Comparison of ENCODE assay signal across 33 cellular contexts in the genomic region with DNA sequence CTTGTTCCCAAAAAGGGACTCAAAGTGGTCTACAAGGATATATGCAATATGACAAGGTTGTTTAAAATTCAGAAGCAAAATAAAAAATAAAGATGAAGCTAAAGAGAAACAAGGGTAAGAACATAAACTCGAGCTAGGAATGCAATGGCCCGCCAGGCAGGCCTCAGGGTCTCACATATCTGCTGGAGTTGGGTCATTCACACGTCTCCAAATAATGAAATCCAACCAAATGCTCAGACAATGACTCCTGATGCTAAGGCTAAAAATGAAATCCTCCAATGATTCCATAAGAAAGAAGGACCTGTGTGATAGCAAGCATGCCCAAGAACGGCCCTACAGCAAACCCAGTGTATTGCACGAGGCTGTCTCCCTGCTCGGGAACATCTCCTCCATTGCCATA.
DNase-seq lines count a peak whose midpoint lies in the region; ATAC-seq and TF ChIP-seq lines count a peak whose summit lies in the region.
"Had no signal": no experiment of that assay in that cellular context is flagged by ENCODE, and none has a peak within 500 bp of the region (broad histone marks: within the 10 kb centered on the region; RNA-seq: fewer than 3 reads in every experiment).

No MANE protein-coding gene starts in this region.

- DNase-seq in ascending aorta (ENCODE audit: low spot score in 2 of 2), result no peak
- peak; percentile 56 to 71 for DNase-seq in trophoblast cell
- no peak for DNase-seq in thoracic aorta (ENCODE audit: low spot score)
- DNase-seq in GF-D8 (lab: John Stamatoyannopoulos, UW), result no peak
- DNase-seq in activated naive CD4-positive, alpha-beta T cell treated with anti-CD3 and anti-CD28 coated beads, Interleukin-2, amount 10 ng/mL, durations not matched to agents 7 days and 5 days, result no peak
- DNase-seq: 8988T; ACHN; AML-193; BE2C; C1 segment of cervical spinal cord; Caco-2; Calu3; CD4-positive, alpha-beta memory T cell; CD4-positive, alpha-beta T cell; CD4-positive, CD25-positive, alpha-beta regulatory T cell; CD8-positive, alpha-beta memory T cell; CD8-positive, alpha-beta T cell; COR-L47; DMS 273 treated with DMSO at 0.1 percent for 48 hours; DMS153; DMS53; DMS79; DMS79 treated with DMSO at 0.1 percent for 48 hours; DND-41; EL had no signal

- H4K8ac ChIP-seq in trophoblast cell (ENCODE audit: low read depth, low read length), result no peak overlapping the region

- H2AFZ ChIP-seq in trophoblast cell (ENCODE audit: insufficient read depth, low read length, poor library complexity), result no peak overlapping the region

- H3K14ac ChIP-seq in trophoblast cell (ENCODE audit: low read length), result no peak overlapping the region

- WGBS in trophoblast cell (ENCODE audit: extremely low coverage, insufficient coverage, insufficient read length), result no CpG with 5 or more reads among the region's 6 CpGs

- H2BK120ac ChIP-seq in trophoblast cell (ENCODE audit: insufficient read depth, low read length, poor library complexity), result no peak overlapping the region

- no peak overlapping the region for H2BK5ac ChIP-seq in trophoblast cell (ENCODE audit: low read depth, low read length, poor library complexity)

- H3K4ac ChIP-seq in trophoblast cell (ENCODE audit: low read depth, low read length), result no peak overlapping the region

- no peaks in the 10 kb centered on the region for H3K79me1 ChIP-seq in trophoblast cell (ENCODE audit: low read length)

- H4K12ac ChIP-seq in trophoblast cell (ENCODE audit: low read depth, low read length), result no peak overlapping the region

- no peak overlapping the region for H3K9ac ChIP-seq in trophoblast cell (ENCODE audit: low read length)
- H3K9ac ChIP-seq: BLaER1; BLaER1 treated with 17β-estradiol and CSF1 and Interleukin-3, amounts not matched to agents 10 nM and 100 nM had no signal

- CTCF ChIA-PET in activated naive CD4-positive, alpha-beta T cell treated with anti-CD3 and anti-CD28 coated beads, Interleukin-2, amount 10 ng/mL, durations not matched to agents 7 days and 5 days (lab: Charles Lee), result no interaction called here

- H3K4me3 ChIP-seq in ascending aorta (no peak overlapping the region), trophoblast cell (ENCODE audit: low read depth, low read length) (no peak overlapping the region), thoracic aorta (no peak overlapping the region)
- H3K4me3 ChIP-seq: A549; BLaER1; BLaER1 treated with 17β-estradiol and CSF1 and Interleukin-3, amounts not matched to agents 10 nM and 100 nM had no signal

- H3K4me3 Mint-ChIP-seq in activated naive CD4-positive, alpha-beta T cell treated with anti-CD3 and anti-CD28 coated beads, Interleukin-2, amount 10 ng/mL, durations not matched to agents 7 days and 5 days, result no peak overlapping the region
- H3K4me3 Mint-ChIP-seq: B cell; CD14-positive monocyte; CD4-positive, alpha-beta T cell; CD4-positive, CD25-positive, alpha-beta regulatory T cell; CD8-positive, alpha-beta memory T cell; CD8-positive, alpha-beta T cell had no signal

- intact Hi-C loops in ascending aorta (cut with DNase I), result loop anchor here (2.0 kb wide), 1 partner anchor 16 kb away; no protein-coding TSS in a partner anchor

- H3K9me3 Mint-ChIP-seq in activated naive CD4-positive, alpha-beta T cell treated with anti-CD3 and anti-CD28 coated beads, Interleukin-2, amount 10 ng/mL, durations not matched to agents 7 days and 5 days, result no peaks in the 10 kb centered on the region
- H3K9me3 Mint-ChIP-seq: CD4-positive, alpha-beta memory T cell; CD4-positive, alpha-beta T cell; CD8-positive, alpha-beta memory T cell; CD8-positive, alpha-beta T cell had no signal

- no peak for ATAC-seq in thoracic aorta (ENCODE audit: insufficient number of reproducible peaks, low FRiP score, low read depth)
- no peak for ATAC-seq in esophagus mucosa
- ATAC-seq: A549; CD8-positive, alpha-beta T cell had no signal

- peak overlapping the region; percentile 68 to 71 for H3K27ac ChIP-seq in ascending aorta
- H3K27ac ChIP-seq in trophoblast cell (ENCODE audit: low read depth, low read length), result no peak overlapping the region
- peak overlapping the region; percentile 55 to 87 for H3K27ac ChIP-seq in thoracic aorta
- H3K27ac ChIP-seq: 22Rv1; A549; BLaER1; BLaER1 treated with 17β-estradiol and CSF1 and Interleukin-3, amounts not matched to agents 10 nM and 100 nM; C4-2B had no signal

- H3K27ac Mint-ChIP-seq in activated naive CD4-positive, alpha-beta T cell treated with anti-CD3 and anti-CD28 coated beads, Interleukin-2, amount 10 ng/mL, durations not matched to agents 7 days and 5 days, result no peak overlapping the region
- H3K27ac Mint-ChIP-seq: B cell; CD4-positive, alpha-beta T cell; CD4-positive, CD25-positive, alpha-beta regulatory T cell; CD8-positive, alpha-beta memory T cell; CD8-positive, alpha-beta T cell had no signal

- peaks cover 4 to 36% of the 10 kb centered on the region in 2 donors for H3K4me1 ChIP-seq in ascending aorta
- H3K4me1 ChIP-seq in trophoblast cell (ENCODE audit: control insufficient read depth in 1 of 2, insufficient read depth in 2 of 2, low read length in 2 of 2), result no peaks in the 10 kb centered on the region
- H3K4me1 ChIP-seq in thoracic aorta (ENCODE audit: control insufficient read depth in 1 of 2, low read depth in 2 of 2), result peaks cover 26 to 85% of the 10 kb centered on the region in 2 donors
- H3K4me1 ChIP-seq: A549; BE2C; BLaER1; BLaER1 treated with 17β-estradiol and CSF1 and Interleukin-3, amounts not matched to agents 10 nM and 100 nM; Caco-2 had no signal

- no peaks in the 10 kb centered on the region for H3K79me2 ChIP-seq in trophoblast cell (ENCODE audit: control insufficient read depth, insufficient read depth, low read length, poor library complexity)

- H3K4me1 Mint-ChIP-seq in activated naive CD4-positive, alpha-beta T cell treated with anti-CD3 and anti-CD28 coated beads, Interleukin-2, amount 10 ng/mL, durations not matched to agents 7 days and 5 days, result no peaks in the 10 kb centered on the region
- H3K4me1 Mint-ChIP-seq: B cell; CD14-positive monocyte; CD4-positive, alpha-beta memory T cell; CD4-positive, CD25-positive, alpha-beta regulatory T cell; CD8-positive, alpha-beta memory T cell had no signal

- H2BK12ac ChIP-seq in trophoblast cell (ENCODE audit: low read length), result no peak overlapping the region

- H2AK5ac ChIP-seq in trophoblast cell (ENCODE audit: low read length), result no peak overlapping the region

- no peak overlapping the region for H3K23ac ChIP-seq in trophoblast cell (ENCODE audit: low read length)

- H3K27me3 ChIP-seq in ascending aorta (no peaks in the 10 kb centered on the region), trophoblast cell (ENCODE audit: insufficient read depth, low read length) (no peaks in the 10 kb centered on the region), thoracic aorta (replicated peaks; ENCODE audit: insufficient read depth) (no peaks in the 10 kb centered on the region)

- H3K27me3 Mint-ChIP-seq in activated naive CD4-positive, alpha-beta T cell treated with anti-CD3 and anti-CD28 coated beads, Interleukin-2, amount 10 ng/mL, durations not matched to agents 7 days and 5 days, result peaks cover 17% of the 10 kb centered on the region

- H3K4me2 ChIP-seq in trophoblast cell (ENCODE audit: low read length), result no peak overlapping the region
- H3K4me2 ChIP-seq: A549; BLaER1; BLaER1 treated with 17β-estradiol and CSF1 and Interleukin-3, amounts not matched to agents 10 nM and 100 nM had no signal

- no peaks in the 10 kb centered on the region for H3K9me3 ChIP-seq in ascending aorta
- no peaks in the 10 kb centered on the region for H3K9me3 ChIP-seq in trophoblast cell (ENCODE audit: insufficient read depth, low read depth, low read length)
- H3K9me3 ChIP-seq in thoracic aorta, result no peaks in the 10 kb centered on the region
- H3K9me3 ChIP-seq: A549; BE2C; BLaER1; BLaER1 treated with 17β-estradiol and CSF1 and Interleukin-3, amounts not matched to agents 10 nM and 100 nM; Caco-2 had no signal

- no peaks in the 10 kb centered on the region for H3K36me3 ChIP-seq in ascending aorta
- H3K36me3 ChIP-seq in trophoblast cell (ENCODE audit: control insufficient read depth in 1 of 2, insufficient read depth in 2 of 2, low read length in 2 of 2), result no peaks in the 10 kb centered on the region
- no peaks in the 10 kb centered on the region for H3K36me3 ChIP-seq in thoracic aorta
- H3K36me3 ChIP-seq: BE2C; BLaER1; BLaER1 treated with 17β-estradiol and CSF1 and Interleukin-3, amounts not matched to agents 10 nM and 100 nM had no signal

- H3K36me3 Mint-ChIP-seq in activated naive CD4-positive, alpha-beta T cell treated with anti-CD3 and anti-CD28 coated beads, Interleukin-2, amount 10 ng/mL, durations not matched to agents 7 days and 5 days, result no peaks in the 10 kb centered on the region
- H3K36me3 Mint-ChIP-seq: CD14-positive monocyte; CD4-positive, alpha-beta memory T cell; CD4-positive, CD25-positive, alpha-beta regulatory T cell; CD8-positive, alpha-beta memory T cell; CD8-positive, alpha-beta T cell had no signal

- H3K18ac ChIP-seq in trophoblast cell (ENCODE audit: low read length), result no peak overlapping the region

- no peak overlapping the region for H4K91ac ChIP-seq in trophoblast cell (ENCODE audit: low read depth, low read length)

- TF ChIP-seq CTCF in ascending aorta (IDR thresholded peaks at IDR 0.05) (no peak), thoracic aorta (IDR thresholded peaks at IDR 0.05) (no peak)

Comparison
In these comparisons a context has a peak if more than half of its experiments do, and no peak if none do; other contexts are left out.
1. DNase-seq: peak in trophoblast cell (2 of 2); none in ascending aorta (0 of 2), thoracic aorta (single experiment), GF-D8 (single experiment) and activated naive CD4-positive, alpha-beta T cell treated with anti-CD3 and anti-CD28 coated beads, Interleukin-2, amount 10 ng/mL, durations not matched to agents 7 days and 5 days (single experiment).